Comparison of ENCODE assay signal across 24 cellular contexts in genomic region chr20:436476-436875, GRCh38.
"Had no signal": no experiment of that assay in that cellular context is flagged by ENCODE, and none has a peak within 500 bp of the region (broad histone marks: within the 10 kb centered on the region; RNA-seq: fewer than 3 reads in every experiment).

No MANE protein-coding gene starts in this region.

- H3K9me3 ChIP-seq: adrenal gland, colonic mucosa, heart right ventricle, lower lobe of right lung, stomach, suprapubic skin, tibial nerve had no signal

- H3K27me3 ChIP-seq: adrenal gland, colonic mucosa, dorsolateral prefrontal cortex, heart right ventricle, stomach, suprapubic skin, tibial nerve had no signal

- H2AFZ ChIP-seq: parathyroid adenoma had no signal

- H3K27me3 Mint-ChIP-seq: activated naive CD8-positive, alpha-beta T cell; central memory CD8-positive, alpha-beta T cell had no signal

- ATAC-seq: activated T-cell treated with anti-CD3 and anti-CD28 coated beads, Interleukin-2, amount 50 U/mL, for 4 hours; heart right ventricle; left lobe of liver; lower lobe of right lung; right cardiac atrium; stimulated activated effector memory CD8-positive, alpha-beta T cell treated with anti-CD3 and anti-CD28 coated beads, Interleukin-12 subunit alpha, Interleukin-12 subunit beta, amount 100 ng/mL, for 72 hours had no signal

- H3K4me3 Mint-ChIP-seq: activated T-cell treated with anti-CD3 and anti-CD28 coated beads, Interleukin-2, amount 50 U/mL, for 4 hours; nephron had no signal

- H3K9me3 Mint-ChIP-seq: activated T-cell treated with anti-CD3 and anti-CD28 coated beads, Interleukin-2, amount 50 U/mL, for 4 hours; activated T-helper 2 cell treated with anti-CD3 and anti-CD28 coated beads, Interferon-gamma antibody, Interleukin-2, Interleukin-4, amounts not matched to agents 10 μg/mL and 5 μg/mL and 100 μg/mL, durations not matched to agents 14 hours and 24 hours and 36 hours; central memory CD8-positive, alpha-beta T cell; nephron; stimulated activated effector memory CD8-positive, alpha-beta T cell treated with anti-CD3 and anti-CD28 coated beads, Interleukin-12 subunit alpha, Interleukin-12 subunit beta, amount 100 ng/mL, for 72 hours had no signal

- FAIRE-seq: astrocyte, small intestine, urothelium cell line had no signal

- DNase-seq: activated naive CD4-positive, alpha-beta T cell; activated T-cell treated with anti-CD3 and anti-CD28 coated beads, Interleukin-2, amount 50 U/mL, for 4 hours; colonic mucosa; heart right ventricle; lower lobe of right lung; right cardiac atrium; small intestine; stimulated activated CD4-positive, alpha-beta T cell treated with anti-CD3 and anti-CD28 coated beads, Interleukin-2, amount 100 ng/mL, for 24 hours; stomach; T-helper 1 cell; T-helper 9 cell had no signal

- H3K9ac ChIP-seq: parathyroid adenoma had no signal

- H3K4me1 ChIP-seq: colonic mucosa, parathyroid adenoma had no signal

- H3K36me3 ChIP-seq: colonic mucosa had no signal

- H3K27ac ChIP-seq: colonic mucosa, heart right ventricle, lower lobe of right lung, parathyroid adenoma, stomach, suprapubic skin, tibial nerve had no signal

- H3K27ac Mint-ChIP-seq: activated naive CD8-positive, alpha-beta T cell; activated T-helper 2 cell treated with anti-CD3 and anti-CD28 coated beads, Interferon-gamma antibody, Interleukin-2, Interleukin-4, amounts not matched to agents 10 μg/mL and 5 μg/mL and 100 μg/mL, durations not matched to agents 14 hours and 24 hours and 36 hours had no signal

- H3K4me3 ChIP-seq: adrenal gland, colonic mucosa, dorsolateral prefrontal cortex, heart right ventricle, lower lobe of right lung, stomach, suprapubic skin, tibial nerve had no signal
